Comparison of ENCODE assay signal across 1 cellular context in genomic region chr1:17110555-17110926, GRCh38.
TF ChIP-seq lines count a peak whose summit lies in the region.

No MANE protein-coding gene starts in this region.

TF ChIP-seq in H1, 55 proteins besides CTCF, POLR2A, EP300 and RAD21 (continued from another document):
- no peak for TF ChIP-seq CEBPB (IDR thresholded peaks at IDR 0.05; ENCODE audit: low read depth, low read length)
